1 cellular context compared by ENCODE assay signal in genomic region chr16:11291021-11291716, GRCh38.
A peak's percentile ranks its signal among the peaks of the same experiment; 100 is the strongest.
TF ChIP-seq lines count a peak whose summit lies in the region.

No MANE protein-coding gene starts in this region.

TF ChIP-seq in H1, 55 proteins besides CTCF, POLR2A, EP300 and RAD21:
- TF ChIP-seq MAX (IDR thresholded peaks at IDR 0.05): 0 out of 2 replicates have a peak, but pooled peaks have one; percentile 13
- no peak for TF ChIP-seq GABPA (IDR thresholded peaks at IDR 0.05; ENCODE audit: borderline replicate concordance, insufficient read depth, low read length)
